In genomic region chr4:31518796-31519250, GRCh38 we compare ENCODE assay signal across 18 cellular contexts.
DNase-seq lines count a peak whose midpoint lies in the region; FAIRE-seq and TF ChIP-seq lines count a peak whose summit lies in the region.
"Had no signal": no experiment of that assay in that cellular context is flagged by ENCODE, and none has a peak within 500 bp of the region (broad histone marks: within the 10 kb centered on the region; RNA-seq: fewer than 3 reads in every experiment).

No MANE protein-coding gene starts in this region.

- H2AFZ ChIP-seq in ACC112 (ENCODE audit: low read length, unreplicated experiment) (peak overlapping the region; percentile 10), astrocyte (ENCODE audit: low read depth, low read length) (no peak overlapping the region), SK-N-SH (ENCODE audit: low read depth) (no peak overlapping the region)

- no peaks in the 10 kb centered on the region for H3K36me3 Mint-ChIP-seq in astrocyte (ENCODE audit: low read depth, unreplicated experiment)

- H3K36me3 ChIP-seq in ACC112 (ENCODE audit: insufficient read depth, low read length) = no peaks in the 10 kb centered on the region
- H3K36me3 ChIP-seq in astrocyte (ENCODE audit: insufficient read depth, low read length) = no peaks in the 10 kb centered on the region
- H3K36me3 ChIP-seq in uterus = no peaks in the 10 kb centered on the region
- H3K36me3 ChIP-seq in SK-N-SH (replicated peaks in 1 of 2; ENCODE audit: control insufficient read depth in 1 of 2, insufficient read depth in 2 of 2, low read length in 1 of 2) = no peaks in the 10 kb centered on the region
- H3K36me3 ChIP-seq: MG63 had no signal

- DNase-seq in HS-27A (ENCODE audit: low read depth) (peak; percentile 5), astrocyte (ENCODE audit: low read depth) (peak; percentile 62), inferior parietal cortex (ENCODE audit: extremely low spot score) (peak; percentile 5), DMS153 treated with DMSO at 0.1 percent for 48 hours (lab: John Stamatoyannopoulos, UW; ENCODE audit: unreplicated experiment) (no peak), uterus (no peak), SK-N-SH (no peak), SKM-1 treated with dmso at 0.1 percent for 144 hours (lab: John Stamatoyannopoulos, UW; ENCODE audit: unreplicated experiment) (no peak)
- DNase-seq: activated naive CD4-positive, alpha-beta T cell; dermis blood vessel endothelial cell; EL; MG63; nucleus accumbens; RPMI8226; stimulated activated CD4-positive, alpha-beta T cell treated with anti-CD3 and anti-CD28 coated beads, Interleukin-15, amount 100 ng/mL, for 24 hours had no signal

- H3K9ac ChIP-seq in astrocyte (ENCODE audit: low read length) (no peak overlapping the region), SK-N-SH (no peak overlapping the region)

- intact Hi-C loops in uterus (cut with DNase I; ENCODE audit: low total_unique reads) = no loop called here

- TF ChIP-seq RAD21 in SK-N-SH (IDR thresholded peaks at IDR 0.05; ENCODE audit: low read length) = no peak

- H3K9me2 ChIP-seq in SK-N-SH = no peaks in the 10 kb centered on the region

- no peaks in the 10 kb centered on the region for H4K20me1 ChIP-seq in astrocyte (ENCODE audit: insufficient read depth, low read length)
- no peaks in the 10 kb centered on the region for H4K20me1 ChIP-seq in SK-N-SH (ENCODE audit: insufficient read depth)

- peaks cover 12% of the 10 kb centered on the region for H3K4me1 Mint-ChIP-seq in astrocyte (ENCODE audit: low read depth, unreplicated experiment)
- H3K4me1 Mint-ChIP-seq: B cell had no signal

- peak overlapping the region; percentile 60 for H3K27ac Mint-ChIP-seq in astrocyte (ENCODE audit: unreplicated experiment)
- H3K27ac Mint-ChIP-seq: B cell had no signal

- no peak overlapping the region for H3K4me2 ChIP-seq in astrocyte (ENCODE audit: low read length)
- H3K4me2 ChIP-seq in SK-N-SH = no peak overlapping the region

- H3K4me1 ChIP-seq in ACC112 (ENCODE audit: control insufficient read depth, insufficient read depth, low read length, unreplicated experiment) = peaks cover 13% of the 10 kb centered on the region
- peaks cover 3% of the 10 kb centered on the region for H3K4me1 ChIP-seq in astrocyte (ENCODE audit: insufficient read depth, low read length)
- H3K4me1 ChIP-seq in uterus = no peaks in the 10 kb centered on the region
- H3K4me1 ChIP-seq in SK-N-SH (ENCODE audit: control insufficient read depth in 1 of 2, insufficient read depth in 2 of 2, low read depth in 1 of 2, low read length in 1 of 2) = no peaks in the 10 kb centered on the region

- H3K4me3 Mint-ChIP-seq in astrocyte (ENCODE audit: unreplicated experiment) = no peak overlapping the region
- H3K4me3 Mint-ChIP-seq: B cell had no signal

- H3K9me3 Mint-ChIP-seq in astrocyte (ENCODE audit: unreplicated experiment) = no peaks in the 10 kb centered on the region

- H3K27ac ChIP-seq in ACC112 (ENCODE audit: low read depth, low read length) (no peak overlapping the region), astrocyte (ENCODE audit: low read depth, low read length) (no peak overlapping the region), uterus (no peak overlapping the region), SK-N-SH (ENCODE audit: low read depth in 2 of 2, low read length in 1 of 2) (no peak overlapping the region)

- TF ChIP-seq EP300 in SK-N-SH (IDR thresholded peaks at IDR 0.05; ENCODE audit: borderline replicate concordance in 1 of 2, low read depth in 1 of 2, low read length in 1 of 2) = no peak

- no peak for FAIRE-seq in astrocyte (lab: Jason Lieb, UNC)
- FAIRE-seq: GM18507 had no signal

- H3K9me3 ChIP-seq in astrocyte (ENCODE audit: insufficient read depth, low read depth, low read length) = no peaks in the 10 kb centered on the region
- H3K9me3 ChIP-seq in uterus = no peaks in the 10 kb centered on the region
- H3K9me3 ChIP-seq in SK-N-SH = no peaks in the 10 kb centered on the region
- H3K9me3 ChIP-seq: MG63 had no signal

- 60% methylated on average over 3 of the region's 3 CpGs for WGBS in SK-N-SH (ENCODE audit: low lambda C conversion rate)

- H3K27me3 ChIP-seq in ACC112 (ENCODE audit: insufficient read depth, low read length) = no peaks in the 10 kb centered on the region
- no peaks in the 10 kb centered on the region for H3K27me3 ChIP-seq in astrocyte (ENCODE audit: insufficient read depth, low read length)
- H3K27me3 ChIP-seq in uterus = no peaks in the 10 kb centered on the region
- no peaks in the 10 kb centered on the region for H3K27me3 ChIP-seq in SK-N-SH (ENCODE audit: insufficient read depth)
- H3K27me3 ChIP-seq: MG63 had no signal

- H3K4me3 ChIP-seq in ACC112 (ENCODE audit: low read depth, low read length) (no peak overlapping the region), astrocyte (ENCODE audit: insufficient read depth, low read depth, low read length) (no peak overlapping the region), uterus (no peak overlapping the region), SK-N-SH (ENCODE audit: low read depth in 2 of 2, low read length in 1 of 2) (no peak overlapping the region)
- H3K4me3 ChIP-seq: lung, MG63 had no signal

- H3K79me2 ChIP-seq in ACC112 (ENCODE audit: control insufficient read depth, insufficient read depth, low read length, unreplicated experiment) (no peaks in the 10 kb centered on the region), astrocyte (ENCODE audit: insufficient read depth, low read length) (no peaks in the 10 kb centered on the region), SK-N-SH (ENCODE audit: insufficient read depth) (no peaks in the 10 kb centered on the region)

- no peak for TF ChIP-seq POLR2A in uterus (IDR thresholded peaks at IDR 0.05)

- POLR2A ChIA-PET in SK-N-SH (lab: Yijun Ruan, JAX) = no interaction called here

- H3F3A ChIP-seq in SK-N-SH (replicated peaks; ENCODE audit: insufficient read depth) = no peaks in the 10 kb centered on the region

- CTCF ChIA-PET in SK-N-SH (lab: Yijun Ruan, JAX) = no interaction called here

- no peaks in the 10 kb centered on the region for H3K27me3 Mint-ChIP-seq in astrocyte (ENCODE audit: low read depth, unreplicated experiment)
- H3K27me3 Mint-ChIP-seq: B cell had no signal

- TF ChIP-seq CTCF in astrocyte (IDR thresholded peaks at IDR 0.05; ENCODE audit: insufficient read depth, low read depth, low read length) = no peak
- no peak for TF ChIP-seq CTCF in uterus (IDR thresholded peaks at IDR 0.05)
- TF ChIP-seq CTCF in SK-N-SH (IDR thresholded peaks at IDR 0.05) = no peak

TF ChIP-seq in SK-N-SH, 30 proteins besides CTCF, POLR2A, EP300 and RAD21:
- no peak; the same call in 1 of the 2 replicates for TF ChIP-seq FOSL2 (IDR thresholded peaks at IDR 0.05; ENCODE audit: borderline replicate concordance, low read depth)
- no peak for TF ChIP-seq NRF1 (IDR thresholded peaks at IDR 0.05; ENCODE audit: low read depth, low read length)
- no peak for TF ChIP-seq EZH2phosphoT487 (IDR thresholded peaks at IDR 0.05; ENCODE audit: borderline replicate concordance, low read depth)
- TF ChIP-seq RXRA (IDR thresholded peaks at IDR 0.05; ENCODE audit: borderline replicate concordance, low read depth) = no peak
- TF ChIP-seq GATA2 (CRISPR knock-in tag; IDR thresholded peaks at IDR 0.05) = no peak
- no peak for TF ChIP-seq FOXJ3 (CRISPR knock-in tag; IDR thresholded peaks at IDR 0.05)
- no peak for TF ChIP-seq CHD2 (IDR thresholded peaks at IDR 0.05; ENCODE audit: low read length, partially characterized antibody)
- no peak for TF ChIP-seq SMC3 (IDR thresholded peaks at IDR 0.05; ENCODE audit: low read depth, low read length)
- no peak for TF ChIP-seq TAF1 (IDR thresholded peaks at IDR 0.05; ENCODE audit: borderline replicate concordance, low read depth, low read length)
- TF ChIP-seq ELF1 (IDR thresholded peaks at IDR 0.05) = no peak
- no peak for TF ChIP-seq PBX3 (IDR thresholded peaks at IDR 0.05)
- no peak for TF ChIP-seq NFIC (IDR thresholded peaks at IDR 0.05; ENCODE audit: borderline replicate concordance)
- TF ChIP-seq SIN3A (IDR thresholded peaks at IDR 0.05; ENCODE audit: borderline replicate concordance, low read depth, low read length) = no peak
- no peak for TF ChIP-seq YY1 (IDR thresholded peaks at IDR 0.05; ENCODE audit: low read depth)

Comparison
In these comparisons a context has a peak if more than half of its experiments do, and no peak if none do; other contexts are left out.
1. DNase-seq: peak in HS-27A (single experiment), astrocyte (single experiment) and inferior parietal cortex (single experiment); none in DMS153 treated with DMSO at 0.1 percent for 48 hours (single experiment), uterus (0 of 2), SK-N-SH (single experiment) and SKM-1 treated with dmso at 0.1 percent for 144 hours (single experiment).